Comparison of ENCODE assay signal across 1 cellular context in genomic region chr2:234448506-234449169, GRCh38.
TF ChIP-seq lines count a peak whose summit lies in the region.

No MANE protein-coding gene starts in this region.

TF ChIP-seq in GM23338, 12 proteins besides CTCF, POLR2A, EP300 and RAD21:
- TF ChIP-seq, protein P1, sequence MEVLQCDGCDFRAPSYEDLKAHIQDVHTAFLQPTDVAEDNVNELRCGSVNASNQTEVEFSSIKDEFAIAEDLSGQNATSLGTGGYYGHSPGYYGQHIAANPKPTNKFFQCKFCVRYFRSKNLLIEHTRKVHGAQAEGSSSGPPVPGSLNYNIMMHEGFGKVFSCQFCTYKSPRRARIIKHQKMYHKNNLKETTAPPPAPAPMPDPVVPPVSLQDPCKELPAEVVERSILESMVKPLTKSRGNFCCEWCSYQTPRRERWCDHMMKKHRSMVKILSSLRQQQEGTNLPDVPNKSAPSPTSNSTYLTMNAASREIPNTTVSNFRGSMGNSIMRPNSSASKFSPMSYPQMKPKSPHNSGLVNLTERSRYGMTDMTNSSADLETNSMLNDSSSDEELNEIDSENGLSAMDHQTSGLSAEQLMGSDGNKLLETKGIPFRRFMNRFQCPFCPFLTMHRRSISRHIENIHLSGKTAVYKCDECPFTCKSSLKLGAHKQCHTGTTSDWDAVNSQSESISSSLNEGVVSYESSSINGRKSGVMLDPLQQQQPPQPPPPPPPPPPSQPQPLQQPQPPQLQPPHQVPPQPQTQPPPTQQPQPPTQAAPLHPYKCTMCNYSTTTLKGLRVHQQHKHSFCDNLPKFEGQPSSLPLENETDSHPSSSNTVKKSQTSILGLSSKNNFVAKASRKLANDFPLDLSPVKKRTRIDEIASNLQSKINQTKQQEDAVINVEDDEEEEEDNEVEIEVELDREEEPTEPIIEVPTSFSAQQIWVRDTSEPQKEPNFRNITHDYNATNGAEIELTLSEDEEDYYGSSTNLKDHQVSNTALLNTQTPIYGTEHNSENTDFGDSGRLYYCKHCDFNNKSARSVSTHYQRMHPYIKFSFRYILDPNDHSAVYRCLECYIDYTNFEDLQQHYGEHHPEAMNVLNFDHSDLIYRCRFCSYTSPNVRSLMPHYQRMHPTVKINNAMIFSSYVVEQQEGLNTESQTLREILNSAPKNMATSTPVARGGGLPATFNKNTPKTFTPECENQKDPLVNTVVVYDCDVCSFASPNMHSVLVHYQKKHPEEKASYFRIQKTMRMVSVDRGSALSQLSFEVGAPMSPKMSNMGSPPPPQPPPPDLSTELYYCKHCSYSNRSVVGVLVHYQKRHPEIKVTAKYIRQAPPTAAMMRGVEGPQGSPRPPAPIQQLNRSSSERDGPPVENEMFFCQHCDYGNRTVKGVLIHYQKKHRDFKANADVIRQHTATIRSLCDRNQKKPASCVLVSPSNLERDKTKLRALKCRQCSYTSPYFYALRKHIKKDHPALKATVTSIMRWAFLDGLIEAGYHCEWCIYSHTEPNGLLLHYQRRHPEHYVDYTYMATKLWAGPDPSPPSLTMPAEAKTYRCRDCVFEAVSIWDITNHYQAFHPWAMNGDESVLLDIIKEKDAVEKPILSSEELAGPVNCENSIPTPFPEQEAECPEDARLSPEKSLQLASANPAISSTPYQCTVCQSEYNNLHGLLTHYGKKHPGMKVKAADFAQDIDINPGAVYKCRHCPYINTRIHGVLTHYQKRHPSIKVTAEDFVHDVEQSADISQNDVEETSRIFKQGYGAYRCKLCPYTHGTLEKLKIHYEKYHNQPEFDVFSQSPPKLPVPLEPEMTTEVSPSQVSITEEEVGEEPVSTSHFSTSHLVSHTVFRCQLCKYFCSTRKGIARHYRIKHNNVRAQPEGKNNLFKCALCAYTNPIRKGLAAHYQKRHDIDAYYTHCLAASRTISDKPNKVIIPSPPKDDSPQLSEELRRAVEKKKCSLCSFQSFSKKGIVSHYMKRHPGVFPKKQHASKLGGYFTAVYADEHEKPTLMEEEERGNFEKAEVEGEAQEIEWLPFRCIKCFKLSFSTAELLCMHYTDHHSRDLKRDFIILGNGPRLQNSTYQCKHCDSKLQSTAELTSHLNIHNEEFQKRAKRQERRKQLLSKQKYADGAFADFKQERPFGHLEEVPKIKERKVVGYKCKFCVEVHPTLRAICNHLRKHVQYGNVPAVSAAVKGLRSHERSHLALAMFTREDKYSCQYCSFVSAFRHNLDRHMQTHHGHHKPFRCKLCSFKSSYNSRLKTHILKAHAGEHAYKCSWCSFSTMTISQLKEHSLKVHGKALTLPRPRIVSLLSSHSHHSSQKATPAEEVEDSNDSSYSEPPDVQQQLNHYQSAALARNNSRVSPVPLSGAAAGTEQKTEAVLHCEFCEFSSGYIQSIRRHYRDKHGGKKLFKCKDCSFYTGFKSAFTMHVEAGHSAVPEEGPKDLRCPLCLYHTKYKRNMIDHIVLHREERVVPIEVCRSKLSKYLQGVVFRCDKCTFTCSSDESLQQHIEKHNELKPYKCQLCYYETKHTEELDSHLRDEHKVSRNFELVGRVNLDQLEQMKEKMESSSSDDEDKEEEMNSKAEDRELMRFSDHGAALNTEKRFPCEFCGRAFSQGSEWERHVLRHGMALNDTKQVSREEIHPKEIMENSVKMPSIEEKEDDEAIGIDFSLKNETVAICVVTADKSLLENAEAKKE (CRISPR knock-in tag; IDR thresholded peaks at IDR 0.05) = no peak
- TF ChIP-seq POLR2AphosphoS5 (IDR thresholded peaks at IDR 0.05; ENCODE audit: low read depth) (no peak), EZH2phosphoT487 (IDR thresholded peaks at IDR 0.05; ENCODE audit: unreplicated experiment) (no peak), NANOG (IDR thresholded peaks at IDR 0.05; ENCODE audit: borderline replicate concordance) (no peak), CREB1 (CRISPR knock-in tag; IDR thresholded peaks at IDR 0.05; ENCODE audit: low read depth) (no peak), ZNF331 (CRISPR knock-in tag; IDR thresholded peaks at IDR 0.05; ENCODE audit: low read depth) (no peak), EZH2 (IDR thresholded peaks at IDR 0.05; ENCODE audit: low read depth, unreplicated experiment) (no peak), STAT1 (IDR thresholded peaks at IDR 0.05; ENCODE audit: unreplicated experiment) (no peak), JUNB (IDR thresholded peaks at IDR 0.05; ENCODE audit: unreplicated experiment) (no peak)
- TF ChIP-seq, protein P2, sequence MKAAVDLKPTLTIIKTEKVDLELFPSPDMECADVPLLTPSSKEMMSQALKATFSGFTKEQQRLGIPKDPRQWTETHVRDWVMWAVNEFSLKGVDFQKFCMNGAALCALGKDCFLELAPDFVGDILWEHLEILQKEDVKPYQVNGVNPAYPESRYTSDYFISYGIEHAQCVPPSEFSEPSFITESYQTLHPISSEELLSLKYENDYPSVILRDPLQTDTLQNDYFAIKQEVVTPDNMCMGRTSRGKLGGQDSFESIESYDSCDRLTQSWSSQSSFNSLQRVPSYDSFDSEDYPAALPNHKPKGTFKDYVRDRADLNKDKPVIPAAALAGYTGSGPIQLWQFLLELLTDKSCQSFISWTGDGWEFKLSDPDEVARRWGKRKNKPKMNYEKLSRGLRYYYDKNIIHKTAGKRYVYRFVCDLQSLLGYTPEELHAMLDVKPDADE (IDR thresholded peaks at IDR 0.05) = no peak
